In genomic region chr11:59221438-59221837, GRCh38 we compare ENCODE assay signal across 17 cellular contexts. TPM values are rescaled to one million over a fixed set of nuclear protein-coding genes. Genes with fewer than 3 reads are reported as not detected.
DNase-seq lines count a peak whose midpoint lies in the region; ATAC-seq lines count a peak whose summit lies in the region.
"Had no signal": no experiment of that assay in that cellular context is flagged by ENCODE, and none has a peak within 500 bp of the region (broad histone marks: within the 10 kb centered on the region; RNA-seq: fewer than 3 reads in every experiment).

No MANE protein-coding gene starts in this region.

- no peak for ATAC-seq in stimulated activated naive B cell treated with anti-CD40 and anti-IgM and Interleukin-4, amounts not matched to agents 10 μg/mL and 1 μg/mL and 100 μg/mL, for 72 hours (replicated peaks)
- ATAC-seq in GM19324 (IDR thresholded peaks at IDR 0.05; ENCODE audit: low FRiP score, unreplicated experiment) (no peak), GM19463 (IDR thresholded peaks at IDR 0.05; ENCODE audit: unreplicated experiment) (no peak)
- ATAC-seq: naive thymus-derived CD8-positive, alpha-beta T cell; right cardiac atrium had no signal

- peaks cover 61 to 87% of the 10 kb centered on the region in 2 donors for H3K4me1 Mint-ChIP-seq in stimulated activated naive B cell treated with anti-CD40 and anti-IgM and Interleukin-4, amounts not matched to agents 10 μg/mL and 1 μg/mL and 100 μg/mL, for 72 hours
- H3K4me1 Mint-ChIP-seq in T-helper 2 cell treated with Interferon-gamma antibody and Interleukin-4, amounts not matched to agents 5 μg/mL and 100 μg/mL, for 36 hours (ENCODE audit: low read depth), result peaks cover 6% of the 10 kb centered on the region

- in situ Hi-C loops in SK-MEL-5 (cut with HindIII; ENCODE audit: low pct_unique_long_range_greater_than_20kb, low sequenced_read_pairs), result no loop called here

- no peak overlapping the region for H3K4me3 Mint-ChIP-seq in stimulated activated naive B cell treated with anti-CD40 and anti-IgM and Interleukin-4, amounts not matched to agents 10 μg/mL and 1 μg/mL and 100 μg/mL, for 72 hours
- H3K4me3 Mint-ChIP-seq in T-helper 2 cell treated with Interferon-gamma antibody and Interleukin-4, amounts not matched to agents 5 μg/mL and 100 μg/mL, for 36 hours, result no peak overlapping the region
- H3K4me3 Mint-ChIP-seq: naive thymus-derived CD8-positive, alpha-beta T cell had no signal

- H3K36me3 Mint-ChIP-seq in stimulated activated naive B cell treated with anti-CD40 and anti-IgM and Interleukin-4, amounts not matched to agents 10 μg/mL and 1 μg/mL and 100 μg/mL, for 72 hours, result peaks cover 0 to 3% of the 10 kb centered on the region in 2 donors
- H3K36me3 Mint-ChIP-seq in T-helper 2 cell treated with Interferon-gamma antibody and Interleukin-4, amounts not matched to agents 5 μg/mL and 100 μg/mL, for 36 hours (ENCODE audit: low read depth), result no peaks in the 10 kb centered on the region
- H3K36me3 Mint-ChIP-seq: naive thymus-derived CD8-positive, alpha-beta T cell had no signal

- H3K27ac Mint-ChIP-seq in stimulated activated naive B cell treated with anti-CD40 and anti-IgM and Interleukin-4, amounts not matched to agents 10 μg/mL and 1 μg/mL and 100 μg/mL, for 72 hours, result peak overlapping the region; percentile 37
- H3K27ac Mint-ChIP-seq in T-helper 2 cell treated with Interferon-gamma antibody and Interleukin-4, amounts not matched to agents 5 μg/mL and 100 μg/mL, for 36 hours, result no peak overlapping the region
- H3K27ac Mint-ChIP-seq: naive thymus-derived CD8-positive, alpha-beta T cell had no signal

- H3K9me3 Mint-ChIP-seq in stimulated activated naive B cell treated with anti-CD40 and anti-IgM and Interleukin-4, amounts not matched to agents 10 μg/mL and 1 μg/mL and 100 μg/mL, for 72 hours, result no peaks in the 10 kb centered on the region
- no peaks in the 10 kb centered on the region for H3K9me3 Mint-ChIP-seq in T-helper 2 cell treated with Interferon-gamma antibody and Interleukin-4, amounts not matched to agents 5 μg/mL and 100 μg/mL, for 36 hours
- H3K9me3 Mint-ChIP-seq: naive thymus-derived CD8-positive, alpha-beta T cell had no signal

- DNase-seq in ELR (ENCODE audit: low read depth) (peak; percentile 80), SK-MEL-5 (ENCODE audit: low read depth, low spot score) (peak; percentile 4), fibroblast of the conjunctiva (ENCODE audit: low read depth) (peak; percentile 49), NOMO-1 treated with dmso at 0.1 percent for 144 hours (lab: John Stamatoyannopoulos, UW; ENCODE audit: unreplicated experiment) (no peak)
- DNase-seq in stimulated activated naive B cell treated with anti-CD40 and anti-IgM and Interleukin-4, amounts not matched to agents 10 μg/mL and 1 μg/mL and 100 μg/mL, for 72 hours, result no peak
- DNase-seq in T-helper 2 cell treated with Interferon-gamma antibody and Interleukin-4, amounts not matched to agents 5 μg/mL and 100 μg/mL, for 36 hours (ENCODE audit: low spot score), result no peak
- DNase-seq: activated CD4-positive, alpha-beta T cell treated with anti-CD3 and anti-CD28 coated beads for 1 hour; activated T-cell treated with anti-CD3 and anti-CD28 coated beads for 4 hours; dermis blood vessel endothelial cell; DMS53; glutamatergic neuron; left cardiac atrium; naive thymus-derived CD8-positive, alpha-beta T cell; right cardiac atrium; substantia nigra had no signal

- no peaks in the 10 kb centered on the region for H3K27me3 Mint-ChIP-seq in stimulated activated naive B cell treated with anti-CD40 and anti-IgM and Interleukin-4, amounts not matched to agents 10 μg/mL and 1 μg/mL and 100 μg/mL, for 72 hours
- H3K27me3 Mint-ChIP-seq in T-helper 2 cell treated with Interferon-gamma antibody and Interleukin-4, amounts not matched to agents 5 μg/mL and 100 μg/mL, for 36 hours (ENCODE audit: low read depth), result peaks cover 8% of the 10 kb centered on the region

RNA-seq across cellular contexts. Expression of gene MPEG1, which starts 8.7 kb away (rescaled TPM):
- total RNA-seq in SK-MEL-5 (2014; rRNA removed; shearing (Covaris generic)), result not detected in 2 replicates
- polyA plus RNA-seq in SK-MEL-5 (2015; cell fraction: cytosol; rRNA removed), result not detected in 2 replicates
- polyA plus RNA-seq in SK-MEL-5 (2015; cell fraction: nucleus; rRNA removed), result not detected in 2 replicates
- total RNA-seq: dermis blood vessel endothelial cell had no signal

RNA-seq across cellular contexts. Expression of gene DTX4, which starts 49.5 kb away (rescaled TPM):
- 0.67 and 0.95 TPM in 2 replicates for total RNA-seq in SK-MEL-5 (2014; rRNA removed; shearing (Covaris generic))
- polyA plus RNA-seq in SK-MEL-5 (2015; cell fraction: cytosol; rRNA removed), result 3.5 TPM in 2 replicates
- 15.4 and 22.2 TPM in 2 replicates for polyA plus RNA-seq in SK-MEL-5 (2015; cell fraction: nucleus; rRNA removed)

Comparison
In these comparisons a context has a peak if more than half of its experiments do, and no peak if none do; other contexts are left out.
1. DNase-seq: peak in ELR (single experiment), SK-MEL-5 (single experiment) and fibroblast of the conjunctiva (single experiment); none in stimulated activated naive B cell treated with anti-CD40 and anti-IgM and Interleukin-4, amounts not matched to agents 10 μg/mL and 1 μg/mL and 100 μg/mL, for 72 hours (single experiment), NOMO-1 treated with dmso at 0.1 percent for 144 hours (single experiment) and T-helper 2 cell treated with Interferon-gamma antibody and Interleukin-4, amounts not matched to agents 5 μg/mL and 100 μg/mL, for 36 hours (single experiment).